Comparison of ENCODE assay signal across 1 cellular context in genomic region chr1:239457491-239458488, GRCh38.
TF ChIP-seq lines count a peak whose summit lies in the region.

No MANE protein-coding gene starts in this region.

TF ChIP-seq in GM23338, 12 proteins besides CTCF, POLR2A, EP300 and RAD21 (continued from another document):
- TF ChIP-seq ZNF462 (CRISPR knock-in tag; IDR thresholded peaks at IDR 0.05): no peak
- TF ChIP-seq ZNF331 (CRISPR knock-in tag; IDR thresholded peaks at IDR 0.05; ENCODE audit: low read depth): no peak
- no peak for TF ChIP-seq STAT1 (IDR thresholded peaks at IDR 0.05; ENCODE audit: unreplicated experiment)
